In genomic region chr6:76867182-76867581, GRCh38 we compare ENCODE assay signal across 21 cellular contexts.
"Had no signal": no experiment of that assay in that cellular context is flagged by ENCODE, and none has a peak within 500 bp of the region (broad histone marks: within the 10 kb centered on the region; RNA-seq: fewer than 3 reads in every experiment).

No MANE protein-coding gene starts in this region.

- H3K27me3 ChIP-seq: colonic mucosa, esophagus squamous epithelium, heart right ventricle, pancreas, right lobe of liver had no signal

- H3K9me3 ChIP-seq: colonic mucosa, esophagus squamous epithelium, heart right ventricle, lower lobe of right lung, pancreas, right lobe of liver had no signal

- H3K4me1 ChIP-seq: colonic mucosa, esophagus squamous epithelium, lower lobe of right lung, pancreas, right lobe of liver had no signal

- ATAC-seq: heart right ventricle; left ventricle myocardium superior; lower lobe of right lung; naive thymus-derived CD8-positive, alpha-beta T cell; pancreas; right lobe of liver; stimulated activated naive B cell treated with anti-CD40 and anti-IgM and Interleukin-4, amounts not matched to agents 10 μg/mL and 1 μg/mL and 100 μg/mL, for 72 hours had no signal

- H3K4me3 ChIP-seq: colonic mucosa, esophagus squamous epithelium, heart right ventricle, lower lobe of right lung, pancreas, right lobe of liver had no signal

- DNase-seq: colonic mucosa; effector CD8-positive, alpha-beta T cell; esophagus squamous epithelium; foreskin melanocyte; glutamatergic neuron; heart right ventricle; hippocampal formation; left ventricle myocardium superior; lower lobe of right lung; naive thymus-derived CD8-positive, alpha-beta T cell; nephron progenitor cell; nucleus accumbens; pancreas; right lobe of liver; small intestine; stimulated activated CD4-positive, alpha-beta T cell treated with anti-CD3 and anti-CD28 coated beads, Interleukin-15, amount 100 ng/mL, for 24 hours; stimulated activated CD4-positive, alpha-beta T cell treated with anti-CD3 and anti-CD28 coated beads, Interleukin-2, amount 100 ng/mL, for 48 hours; stimulated activated naive B cell treated with anti-CD40 and anti-IgM and Interleukin-4, amounts not matched to agents 10 μg/mL and 1 μg/mL and 100 μg/mL, for 72 hours; trophoblast cell had no signal

- H3K36me3 ChIP-seq: colonic mucosa, esophagus squamous epithelium, heart right ventricle, lower lobe of right lung, pancreas, right lobe of liver had no signal

- H3K4me1 Mint-ChIP-seq: naive thymus-derived CD8-positive, alpha-beta T cell; nephron progenitor cell; stimulated activated naive B cell treated with anti-CD40 and anti-IgM and Interleukin-4, amounts not matched to agents 10 μg/mL and 1 μg/mL and 100 μg/mL, for 72 hours had no signal

- H3K4me3 Mint-ChIP-seq: dendritic cell treated with granulocyte-macrophage colony-stimulating factor and Interleukin-4, amounts not matched to agents 40 ng/mL and 50 ng/mL, for 4 days; naive thymus-derived CD8-positive, alpha-beta T cell; nephron progenitor cell; stimulated activated naive B cell treated with anti-CD40 and anti-IgM and Interleukin-4, amounts not matched to agents 10 μg/mL and 1 μg/mL and 100 μg/mL, for 72 hours; stimulated activated naive CD8-positive, alpha-beta T cell treated with anti-CD3 and anti-CD28 coated beads, Interleukin-15, Interleukin-2, amounts not matched to agents 100 ng/mL and 50 ng/mL, for 24 hours had no signal

- H3K9me3 Mint-ChIP-seq: stimulated activated naive CD8-positive, alpha-beta T cell treated with anti-CD3 and anti-CD28 coated beads, Interleukin-15, Interleukin-2, amounts not matched to agents 100 ng/mL and 50 ng/mL, for 24 hours had no signal

- H3K27me3 Mint-ChIP-seq: dendritic cell treated with granulocyte-macrophage colony-stimulating factor and Interleukin-4, amounts not matched to agents 40 ng/mL and 50 ng/mL, for 4 days; naive thymus-derived CD8-positive, alpha-beta T cell; stimulated activated naive B cell treated with anti-CD40 and anti-IgM and Interleukin-4, amounts not matched to agents 10 μg/mL and 1 μg/mL and 100 μg/mL, for 72 hours; stimulated activated naive CD8-positive, alpha-beta T cell treated with anti-CD3 and anti-CD28 coated beads, Interleukin-15, Interleukin-2, amounts not matched to agents 100 ng/mL and 50 ng/mL, for 24 hours had no signal

- H3K27ac ChIP-seq: colonic mucosa, esophagus squamous epithelium, heart right ventricle, lower lobe of right lung, pancreas, right lobe of liver had no signal

- H3K27ac Mint-ChIP-seq: dendritic cell treated with granulocyte-macrophage colony-stimulating factor and Interleukin-4, amounts not matched to agents 40 ng/mL and 50 ng/mL, for 4 days; nephron progenitor cell; stimulated activated naive B cell treated with anti-CD40 and anti-IgM and Interleukin-4, amounts not matched to agents 10 μg/mL and 1 μg/mL and 100 μg/mL, for 72 hours; stimulated activated naive CD8-positive, alpha-beta T cell treated with anti-CD3 and anti-CD28 coated beads, Interleukin-15, Interleukin-2, amounts not matched to agents 100 ng/mL and 50 ng/mL, for 24 hours had no signal

- H3K36me3 Mint-ChIP-seq: naive thymus-derived CD8-positive, alpha-beta T cell; stimulated activated naive B cell treated with anti-CD40 and anti-IgM and Interleukin-4, amounts not matched to agents 10 μg/mL and 1 μg/mL and 100 μg/mL, for 72 hours had no signal
